18 cellular contexts compared by ENCODE assay signal in genomic region chr20:46638367-46639274, GRCh38. TPM values are rescaled to one million over a fixed set of nuclear protein-coding genes. Genes with fewer than 3 reads are reported as not detected.
DNase-seq lines count a peak whose midpoint lies in the region; ATAC-seq and TF ChIP-seq lines count a peak whose summit lies in the region.
"Had no signal": no experiment of that assay in that cellular context is flagged by ENCODE, and none has a peak within 500 bp of the region (broad histone marks: within the 10 kb centered on the region; RNA-seq: fewer than 3 reads in every experiment).

No MANE protein-coding gene starts in this region.

- TF ChIP-seq CTCF in H9 (conservative IDR thresholded peaks at IDR 0.05) (no peak), testis (IDR thresholded peaks at IDR 0.05) (no peak), stomach (IDR thresholded peaks at IDR 0.05) (no peak)
- TF ChIP-seq CTCF in CD4-positive, alpha-beta T cell (IDR thresholded peaks at IDR 0.05) = no peak

- no peak overlapping the region for H2BK120ac ChIP-seq in H9 (ENCODE audit: low read depth, low read length, poor library complexity, severe bottlenecking)

- H4K5ac ChIP-seq in H9 (ENCODE audit: insufficient read length, low read depth, low read length) = no peak overlapping the region

- POLR2A ChIA-PET in CD4-positive, alpha-beta T cell (lab: Charles Lee) = no interaction called here

- H3K36me3 ChIP-seq in testis (ENCODE audit: low read depth, missing control alignments) (no peaks in the 10 kb centered on the region), stomach (no peaks in the 10 kb centered on the region)

- no peak for TF ChIP-seq EP300 in stomach (IDR thresholded peaks at IDR 0.05)

- peaks cover 35 to 40% of the 10 kb centered on the region in 2 experiments for H3K4me1 Mint-ChIP-seq in H9
- H3K4me1 Mint-ChIP-seq in CD4-positive, alpha-beta T cell (ENCODE audit: low read depth) = no peaks in the 10 kb centered on the region
- H3K4me1 Mint-ChIP-seq: activated CD4-positive, alpha-beta T cell treated with anti-CD3 and anti-CD28 coated beads for 36 hours; CD4-positive, alpha-beta memory T cell had no signal

- H4K8ac ChIP-seq in H9 (replicated peaks; ENCODE audit: insufficient read length, low read depth, low read length) = no peak overlapping the region

- H3K79me1 ChIP-seq in H9 (ENCODE audit: insufficient read depth, low read depth, low read length, poor library complexity, severe bottlenecking) = no peaks in the 10 kb centered on the region

- H3K79me2 ChIP-seq in H9 (ENCODE audit: insufficient read depth, low read length) = no peaks in the 10 kb centered on the region

- no peak overlapping the region for H2AK5ac ChIP-seq in H9 (ENCODE audit: insufficient read length, low read length)

- peak overlapping the region in 2 of 3 experiments; percentile 64 to 79; a peak in 4 of 7 replicates for H3K27ac Mint-ChIP-seq in H9
- no peak overlapping the region for H3K27ac Mint-ChIP-seq in CD4-positive, alpha-beta T cell
- H3K27ac Mint-ChIP-seq: activated CD4-positive, alpha-beta T cell treated with anti-CD3 and anti-CD28 coated beads for 36 hours; natural killer cell treated with Interleukin-12 subunit alpha and Interleukin-12 subunit beta and Interleukin-15 and Interleukin-18, amount 100 ng/mL, for 72 hours had no signal

- WGBS in H9 (ENCODE audit: extremely low coverage, insufficient read length, low lambda C conversion rate) = no CpG with 5 or more reads among the region's 19 CpGs
- WGBS in testis, 2 donors = 74 to 81% methylated on average over 19 of the region's 19 CpGs
- WGBS in stomach, 5 donors = 84 to 93% (median 87%) methylated on average over 15 to 19 of the region's 19 CpGs

- intact Hi-C loops in posterior cingulate gyrus (cut with DNase I) = no loop called here
- intact Hi-C loops in CD4-positive, alpha-beta T cell (cut with DNase I, micrococcal nuclease) = no loop called here
- intact Hi-C loops in testis (cut with DNase I; ENCODE audit: low total_unique reads) = no loop called here
- intact Hi-C loops in stomach (cut with DNase I; ENCODE audit: low total_unique reads) = no loop called here

- H3K4me1 ChIP-seq in H9 (ENCODE audit: insufficient read depth, low read length) (no peaks in the 10 kb centered on the region), testis (no peaks in the 10 kb centered on the region), stomach (no peaks in the 10 kb centered on the region)

- H2BK12ac ChIP-seq in H9 (ENCODE audit: insufficient read length, low read depth, low read length) = no peak overlapping the region

- H3K4ac ChIP-seq in H9 (ENCODE audit: low read depth, low read length) = no peak overlapping the region

- TF ChIP-seq POLR2A in testis (IDR thresholded peaks at IDR 0.05) (no peak), stomach (IDR thresholded peaks at IDR 0.05) (no peak)

- no peak overlapping the region for H3K27ac ChIP-seq in H9 (ENCODE audit: insufficient read length, low read depth, low read length)
- H3K27ac ChIP-seq in CD4-positive, alpha-beta T cell (ENCODE audit: low read depth, low read length) = no peak overlapping the region
- H3K27ac ChIP-seq in testis = no peak overlapping the region
- no peak overlapping the region for H3K27ac ChIP-seq in stomach

- no peak overlapping the region for H4K91ac ChIP-seq in H9 (ENCODE audit: insufficient read length, low read depth, low read length)

- no peaks in the 10 kb centered on the region for H3K27me3 ChIP-seq in H9 (ENCODE audit: insufficient read depth, low read length)
- H3K27me3 ChIP-seq in CD4-positive, alpha-beta T cell (ENCODE audit: control insufficient read depth, insufficient read depth, low read length) = peaks cover 8% of the 10 kb centered on the region
- no peaks in the 10 kb centered on the region for H3K27me3 ChIP-seq in testis
- H3K27me3 ChIP-seq in stomach = peaks cover 0 to 12% (median 0%) of the 10 kb centered on the region in 3 donors

- no peaks in the 10 kb centered on the region for H3K23me2 ChIP-seq in H9 (ENCODE audit: insufficient read length, low read depth, low read length, poor library complexity, severe bottlenecking)

- no peak overlapping the region for H3K14ac ChIP-seq in H9 (ENCODE audit: insufficient read depth, low read length)

- no peak overlapping the region for H3K4me2 ChIP-seq in H9 (ENCODE audit: insufficient read depth, insufficient read length, low read length)

- no peak overlapping the region for H2BK5ac ChIP-seq in H9 (ENCODE audit: insufficient read length, low read length)

- H4K20me1 ChIP-seq in H9 (ENCODE audit: control insufficient read depth, insufficient read depth, insufficient read length) = peaks cover 3% of the 10 kb centered on the region

- H3K36me3 Mint-ChIP-seq in H9 (ENCODE audit: insufficient read depth in 1 of 3, low read depth in 3 of 3) = peaks cover 1 to 6% (median 2%) of the 10 kb centered on the region in 3 experiments; a peak in 4 of 7 replicates
- H3K36me3 Mint-ChIP-seq in CD4-positive, alpha-beta T cell (ENCODE audit: low read depth) = no peaks in the 10 kb centered on the region
- H3K36me3 Mint-ChIP-seq: CD4-positive, alpha-beta memory T cell; natural killer cell treated with Interleukin-12 subunit alpha and Interleukin-12 subunit beta and Interleukin-15 and Interleukin-18, amount 100 ng/mL, for 72 hours had no signal

- no peak overlapping the region for H2BK15ac ChIP-seq in H9 (ENCODE audit: low read depth, low read length)

- no peak for ATAC-seq in CD4-positive, alpha-beta T cell (ENCODE audit: poor library complexity)
- ATAC-seq: activated CD4-positive, alpha-beta T cell treated with anti-CD3 and anti-CD28 coated beads for 36 hours; natural killer cell treated with Interleukin-12 subunit alpha and Interleukin-12 subunit beta and Interleukin-15 and Interleukin-18, amount 100 ng/mL, for 72 hours; Panc1 had no signal

- no peak overlapping the region for H3K4me3 Mint-ChIP-seq in H9
- no peak overlapping the region for H3K4me3 Mint-ChIP-seq in CD4-positive, alpha-beta T cell
- H3K4me3 Mint-ChIP-seq: activated CD4-positive, alpha-beta T cell treated with anti-CD3 and anti-CD28 coated beads for 36 hours; CD4-positive, alpha-beta memory T cell; natural killer cell treated with Interleukin-12 subunit alpha and Interleukin-12 subunit beta and Interleukin-15 and Interleukin-18, amount 100 ng/mL, for 72 hours had no signal

- no peak overlapping the region for H3K4me3 ChIP-seq in testis
- H3K4me3 ChIP-seq in stomach = no peak overlapping the region

- H3K23ac ChIP-seq in H9 (ENCODE audit: insufficient read length, low read depth, low read length) = no peak overlapping the region

- no peaks in the 10 kb centered on the region for H3K9me3 ChIP-seq in H9 (ENCODE audit: control insufficient read depth, low read depth, low read length)
- H3K9me3 ChIP-seq in CD4-positive, alpha-beta T cell (ENCODE audit: control insufficient read depth, low read length) = no peaks in the 10 kb centered on the region
- H3K9me3 ChIP-seq in testis = no peaks in the 10 kb centered on the region
- H3K9me3 ChIP-seq in stomach = no peaks in the 10 kb centered on the region

- CTCF ChIA-PET in CD4-positive, alpha-beta T cell (lab: Charles Lee) = no interaction called here

- no peak overlapping the region for H3K18ac ChIP-seq in H9 (ENCODE audit: insufficient read length, low read depth, low read length)

- H3K27me3 Mint-ChIP-seq in H9 (ENCODE audit: low read depth) = peaks cover 2% of the 10 kb centered on the region; the same call in 1 of the 2 replicates
- peaks cover 45% of the 10 kb centered on the region for H3K27me3 Mint-ChIP-seq in CD4-positive, alpha-beta T cell

- no peak overlapping the region for H3K9ac ChIP-seq in H9 (ENCODE audit: extremely low read depth, insufficient read length, low read length)

- H3K56ac ChIP-seq in H9 (ENCODE audit: insufficient read length, low read depth, low read length) = no peak overlapping the region

- DNase-seq in H9 (peak; percentile 58), anterior cingulate cortex (lab: John Stamatoyannopoulos, UW) (peak in 31 of 58 donors; percentile 8 to 71 (median 38)), iPS-NIHi11 (ENCODE audit: low spot score) (peak; percentile 42), posterior cingulate gyrus (peak in 8 of 10 donors; percentile 34 to 94 (median 66)), testis (no peak), stomach (no peak)
- DNase-seq in CD4-positive, alpha-beta T cell = no peak
- DNase-seq in activated CD4-positive, alpha-beta T cell treated with anti-CD3 and anti-CD28 coated beads, Interleukin-2, amount 50 U/mL, for 48 hours = no peak
- DNase-seq: activated CD4-positive, alpha-beta T cell treated with anti-CD3 and anti-CD28 coated beads for 36 hours; CD4-positive, alpha-beta memory T cell; DND-41; KG1; NCI-H187; NCI-H226; stimulated activated CD4-positive, alpha-beta T cell treated with anti-CD3 and anti-CD28 coated beads, Interleukin-12 subunit alpha, Interleukin-12 subunit beta, amount 100 ng/mL, for 4 hours; stimulated activated CD8-positive, alpha-beta memory T cell treated with anti-CD3 and anti-CD28 coated beads, Interleukin-4, amount 100 ng/mL, for 48 hours had no signal

- H2AFZ ChIP-seq in H9 (ENCODE audit: low read length) = no peak overlapping the region

- H3T11ph ChIP-seq in H9 (ENCODE audit: low read length) = no peak overlapping the region

- H3K9me3 Mint-ChIP-seq in H9 = no peaks in the 10 kb centered on the region; a peak in 2 of 5 replicates
- H3K9me3 Mint-ChIP-seq in CD4-positive, alpha-beta T cell = no peaks in the 10 kb centered on the region
- H3K9me3 Mint-ChIP-seq: natural killer cell treated with Interleukin-12 subunit alpha and Interleukin-12 subunit beta and Interleukin-15 and Interleukin-18, amount 100 ng/mL, for 72 hours had no signal

- H2BK20ac ChIP-seq in H9 (ENCODE audit: low read depth, low read length, poor library complexity, severe bottlenecking) = no peak overlapping the region

RNA-seq across cellular contexts. Expression of gene SLC13A3, which starts 12.6 kb away (rescaled TPM):
- 15.2 and 17.5 TPM in 2 replicates for total RNA-seq in H9 (2021)
- total RNA-seq in CD4-positive, alpha-beta T cell = under 1 TPM in 1 of 2 experiments, not detected in 1; 0.28 TPM
- total RNA-seq in testis = 1 to 10 TPM; 3.2 to 4.1 TPM
- polyA plus RNA-seq in testis (ENCODE audit: insufficient read depth, low read depth, low replicate concordance) = 9.1 TPM
- total RNA-seq in stomach = 1 to 10 TPM in 3 of 5 donors, not detected in 2; 1.8 to 6.6 (median 3.8) TPM
- polyA plus RNA-seq in stomach = 1 to 10 TPM in 1 of 3 donors, under 1 TPM in 2; 0.61 to 1.1 (median 0.62) TPM
- polyA plus RNA-seq: CD4-positive, alpha-beta memory T cell had no signal

RNA-seq across cellular contexts. Expression of gene TP53RK, which starts 50.6 kb away (rescaled TPM):
- 21.1 and 21.5 TPM in 2 replicates for total RNA-seq in H9 (2021)
- total RNA-seq in CD4-positive, alpha-beta T cell = 1 to 10 TPM; 3.9 to 4.5 TPM
- total RNA-seq in testis = 10 to 100 TPM; 23.4 to 25.8 TPM
- polyA plus RNA-seq in testis (ENCODE audit: insufficient read depth, low read depth, low replicate concordance) = 20.9 TPM
- 10 to 100 TPM in 3 of 5 donors, 1 to 10 TPM in 2; 1.8 to 64.3 (median 14.1) TPM for total RNA-seq in stomach
- polyA plus RNA-seq in stomach = 10 to 100 TPM in 2 of 3 donors, 1 to 10 TPM in 1; 7.8 to 14.2 (median 11.7) TPM

Comparison
In these comparisons a context has a peak if more than half of its experiments do, and no peak if none do; other contexts are left out.
1. DNase-seq: peak in H9 (single experiment), anterior cingulate cortex (31 of 58), iPS-NIHi11 (single experiment) and posterior cingulate gyrus (8 of 10); none in CD4-positive, alpha-beta T cell (0 of 10), activated CD4-positive, alpha-beta T cell treated with anti-CD3 and anti-CD28 coated beads, Interleukin-2, amount 50 U/mL, for 48 hours (0 of 2), testis (single experiment) and stomach (single experiment).